ENCODE assay signal across 1 cellular context in genomic region chr1:183989604-183990003, GRCh38.
A peak's percentile ranks its signal among the peaks of the same experiment; 100 is the strongest.
TF ChIP-seq lines count a peak whose summit lies in the region.

No MANE protein-coding gene starts in this region.

TF ChIP-seq in K562, 482 proteins besides CTCF, POLR2A, EP300 and RAD21 (continued from another document):
- TF ChIP-seq KDM1A (IDR thresholded peaks at IDR 0.05) (peak; percentile 74; a peak in 3 of 4 replicates), ZNF212 (CRISPR knock-in tag; IDR thresholded peaks at IDR 0.05) (no peak), SMC3 (conservative IDR thresholded peaks at IDR 0.05; ENCODE audit: insufficient read depth, low read depth, low read length) (no peak), ZNF121 (CRISPR knock-in tag; conservative IDR thresholded peaks at IDR 0.05) (no peak), ATF6 (CRISPR knock-in tag; IDR thresholded peaks at IDR 0.05) (no peak), CBX3 (IDR thresholded peaks at IDR 0.05; ENCODE audit: borderline replicate concordance in 1 of 2, low read length in 2 of 2) (0 out of 3 replicates have a peak, but pooled peaks of 1 of the 2 experiments have one; percentile 11), ILF3 (IDR thresholded peaks at IDR 0.05; ENCODE audit: borderline replicate concordance) (no peak), TEAD4 (IDR thresholded peaks at IDR 0.05; ENCODE audit: low read length) (no peak), TEAD4 (CRISPR knock-in tag; IDR thresholded peaks at IDR 0.05; ENCODE audit: borderline replicate concordance) (no peak), BCOR (IDR thresholded peaks at IDR 0.05) (peak; percentile 95), ZNF395 (CRISPR knock-in tag; IDR thresholded peaks at IDR 0.05) (no peak), HDAC2 (IDR thresholded peaks at IDR 0.05) (peak; percentile 58; the same call in 1 of the 2 replicates), ZNF449 (CRISPR knock-in tag; IDR thresholded peaks at IDR 0.05) (no peak), ZNF696 (CRISPR knock-in tag; conservative IDR thresholded peaks at IDR 0.05) (no peak), E2F5 (CRISPR knock-in tag; IDR thresholded peaks at IDR 0.05) (no peak), ZC3H4 (CRISPR knock-in tag; IDR thresholded peaks at IDR 0.05; ENCODE audit: borderline replicate concordance) (no peak), PRDM10 (IDR thresholded peaks at IDR 0.05; ENCODE audit: partially characterized antibody) (no peak), POLR2G (IDR thresholded peaks at IDR 0.05; ENCODE audit: low read depth, low read length) (no peak), KHSRP (IDR thresholded peaks at IDR 0.05) (no peak), REST (CRISPR knock-in tag; IDR thresholded peaks at IDR 0.05; ENCODE audit: low read depth) (no peak), IFI16 (CRISPR knock-in tag; IDR thresholded peaks at IDR 0.05) (no peak), FOXK2 (conservative IDR thresholded peaks at IDR 0.05 in 1 of 2, IDR thresholded peaks at IDR 0.05 in 1 of 2; ENCODE audit: low read depth in 2 of 2) (no peak), NCOA2 (IDR thresholded peaks at IDR 0.05; ENCODE audit: partially characterized antibody in 2 of 2) (no peak), RCOR1 (IDR thresholded peaks at IDR 0.05; ENCODE audit: borderline replicate concordance in 1 of 2, low read depth in 2 of 2, low read length in 2 of 2) (peak in 1 of 2 experiments; percentile 63; a peak in 2 of 4 replicates), NR4A1 (CRISPR knock-in tag; IDR thresholded peaks at IDR 0.05) (no peak), NR4A1 (tag; IDR thresholded peaks at IDR 0.05) (no peak), RBM25 (IDR thresholded peaks at IDR 0.05; ENCODE audit: low read depth, low read length, severe bottlenecking) (peak; percentile 99), ETS2 (tag; IDR thresholded peaks at IDR 0.05; ENCODE audit: borderline replicate concordance, poor library complexity, severe bottlenecking) (no peak), FOXA3 (CRISPR knock-in tag; conservative IDR thresholded peaks at IDR 0.05 in 1 of 2, IDR thresholded peaks at IDR 0.05 in 1 of 2) (no peak), BDP1 (IDR thresholded peaks at IDR 0.05; ENCODE audit: insufficient read depth, insufficient read length) (no peak), BRCA1 (IDR thresholded peaks at IDR 0.05) (no peak), BRCA1 (CRISPR knock-in tag; IDR thresholded peaks at IDR 0.05) (no peak), ZKSCAN1 (IDR thresholded peaks at IDR 0.05; ENCODE audit: low read depth, low read length) (no peak), SNIP1 (IDR thresholded peaks at IDR 0.05; ENCODE audit: low read depth) (no peak), E2F3 (CRISPR knock-in tag; IDR thresholded peaks at IDR 0.05) (no peak), NR0B1 (IDR thresholded peaks at IDR 0.05; ENCODE audit: partially characterized antibody) (no peak), DLX4 (CRISPR knock-in tag; IDR thresholded peaks at IDR 0.05) (no peak), TAF15 (IDR thresholded peaks at IDR 0.05; ENCODE audit: low read depth, low read length) (no peak), ELK3 (CRISPR knock-in tag; IDR thresholded peaks at IDR 0.05) (no peak), NFE2 (IDR thresholded peaks at IDR 0.05; ENCODE audit: low read depth) (no peak), HMGN3 (IDR thresholded peaks at IDR 0.05; ENCODE audit: borderline replicate concordance, extremely low read depth, insufficient read length, low read depth, low read length) (no peak), ZNF311 (CRISPR knock-in tag; IDR thresholded peaks at IDR 0.05) (no peak), GABPB1 (CRISPR knock-in tag; IDR thresholded peaks at IDR 0.05) (no peak), SAFB2 (IDR thresholded peaks at IDR 0.05; ENCODE audit: borderline replicate concordance, low read depth, low read length, severe bottlenecking) (no peak), CEBPB (tag; IDR thresholded peaks at IDR 0.05) (no peak), SETDB1 (IDR thresholded peaks at IDR 0.05; ENCODE audit: low read length) (no peak), LCOR (CRISPR knock-in tag; IDR thresholded peaks at IDR 0.05) (0 out of 2 replicates have a peak, but pooled peaks have one; percentile 59), CHD4 (IDR thresholded peaks at IDR 0.05; ENCODE audit: insufficient read depth, insufficient replicate concordance, low read depth, low read length, poor library complexity, severe bottlenecking) (peak; percentile 95), HEY1 (CRISPR knock-in tag; IDR thresholded peaks at IDR 0.05; ENCODE audit: borderline replicate concordance) (no peak), RAD51 (IDR thresholded peaks at IDR 0.05; ENCODE audit: borderline replicate concordance, low read depth) (no peak), E2F6 (IDR thresholded peaks at IDR 0.05; ENCODE audit: borderline replicate concordance in 1 of 2, extremely low read depth in 1 of 2, insufficient read depth in 1 of 2, insufficient read length in 1 of 2, low read depth in 1 of 2, low read length in 1 of 2, poor library complexity in 1 of 2, severe bottlenecking in 1 of 2) (no peak), KDM5B (IDR thresholded peaks at IDR 0.05; ENCODE audit: insufficient replicate concordance, low read depth, low read length) (no peak)
